1 cellular context compared by ENCODE assay signal in genomic region chr15:95086543-95087252, GRCh38.
TF ChIP-seq lines count a peak whose summit lies in the region.

No MANE protein-coding gene starts in this region.

TF ChIP-seq in K562, 482 proteins besides CTCF, POLR2A, EP300 and RAD21 (continued from another document):
- TF ChIP-seq ATF3 (IDR thresholded peaks at IDR 0.05) = peak; percentile 58; the same call in 1 of the 2 replicates
- TF ChIP-seq ATF3 (CRISPR knock-in tag; conservative IDR thresholded peaks at IDR 0.05) = no peak
